16 cellular contexts compared by ENCODE assay signal in the genomic region with DNA sequence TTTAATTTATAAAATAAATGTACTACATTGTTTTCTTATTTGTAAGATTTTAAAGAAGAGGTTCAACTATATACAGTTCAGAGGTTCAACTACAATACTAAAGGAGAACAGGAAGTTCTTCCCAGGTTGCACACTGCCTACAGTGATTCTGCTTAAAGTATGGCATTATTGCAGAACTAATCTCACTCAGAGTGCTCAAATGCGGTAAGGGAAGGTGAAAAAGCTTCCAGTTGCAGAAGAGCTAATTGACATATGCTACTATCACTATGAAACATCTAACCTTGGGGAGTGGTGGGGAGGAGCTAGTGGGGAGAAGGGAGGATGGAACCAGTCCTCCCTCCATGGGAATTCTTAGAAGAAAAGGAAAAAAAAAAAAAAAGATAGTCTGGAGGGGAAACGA. TPM values are rescaled to one million over a fixed set of nuclear protein-coding genes. Genes with fewer than 3 reads are reported as not detected.
A peak's percentile ranks its signal among the peaks of the same experiment; 100 is the strongest.
DNase-seq lines count a peak whose midpoint lies in the region; ATAC-seq and TF ChIP-seq lines count a peak whose summit lies in the region.
"Had no signal": no experiment of that assay in that cellular context is flagged by ENCODE, and none has a peak within 500 bp of the region (broad histone marks: within the 10 kb centered on the region; RNA-seq: fewer than 3 reads in every experiment).

No MANE protein-coding gene starts in this region.

- H3K4ac ChIP-seq in mesendoderm (ENCODE audit: low read depth, low read length) = no peak overlapping the region

- H3K27me3 Mint-ChIP-seq in GM23338 (ENCODE audit: insufficient read depth, low read depth, poor library complexity) = peaks cover 3% of the 10 kb centered on the region

- H3K4me1 Mint-ChIP-seq in GM23338 = peaks cover 8% of the 10 kb centered on the region; the same call in 2 of the 3 replicates
- H3K4me1 Mint-ChIP-seq: CD8-positive, alpha-beta memory T cell had no signal

- POLR2A ChIA-PET in OCI-LY7 (lab: Charles Lee) = no interaction called here

- H3K27ac Mint-ChIP-seq in GM23338 = no peak overlapping the region
- H3K27ac Mint-ChIP-seq: CD14-positive monocyte, HFFc6 had no signal

- intact Hi-C loops in OCI-LY7 (cut with micrococcal nuclease; ENCODE audit: unreplicated experiment) = no loop called here

- peaks cover 16% of the 10 kb centered on the region for H3K9me3 ChIP-seq in OCI-LY7 (ENCODE audit: low read length)

- H3K4me3 ChIP-seq in GM23338 (no peak overlapping the region), OCI-LY7 (ENCODE audit: low read depth, low read length, poor library complexity, severe bottlenecking) (no peak overlapping the region), mesendoderm (ENCODE audit: low read length) (no peak overlapping the region)

- peaks cover 4% of the 10 kb centered on the region; the same call in 1 of the 3 replicates for H3K36me3 Mint-ChIP-seq in GM23338 (ENCODE audit: low read depth)
- H3K36me3 Mint-ChIP-seq: CD14-positive monocyte; CD8-positive, alpha-beta memory T cell had no signal

- no peak overlapping the region for H3K4me3 Mint-ChIP-seq in GM23338
- H3K4me3 Mint-ChIP-seq: CD14-positive monocyte; CD8-positive, alpha-beta memory T cell; HFFc6 had no signal

- TF ChIP-seq CTCF in GM23338 (conservative IDR thresholded peaks at IDR 0.05; ENCODE audit: low read depth in 2 of 2) (no peak), OCI-LY7 (conservative IDR thresholded peaks at IDR 0.05; ENCODE audit: low read length) (no peak)

- no peak overlapping the region for H3K9ac ChIP-seq in mesendoderm (ENCODE audit: low read length)
- H3K9ac ChIP-seq: KMS-11 had no signal

- H3K9me2 ChIP-seq in GM23338 (ENCODE audit: insufficient read depth) (peaks cover 8% of the 10 kb centered on the region; the same call in 1 of the 2 replicates), OCI-LY7 (ENCODE audit: insufficient read depth, low read length) (no peaks in the 10 kb centered on the region)

- H3K18ac ChIP-seq in mesendoderm (ENCODE audit: low read length) = no peak overlapping the region

- H3K27ac ChIP-seq in GM23338 (ENCODE audit: low read depth) = no peak overlapping the region
- H3K27ac ChIP-seq in OCI-LY7 (ENCODE audit: low read depth, low read length, poor library complexity, severe bottlenecking) = no peak overlapping the region
- no peak overlapping the region for H3K27ac ChIP-seq in mesendoderm (ENCODE audit: low read depth, low read length)
- H3K27ac ChIP-seq: 22Rv1, KMS-11 had no signal

- H2BK120ac ChIP-seq in mesendoderm (ENCODE audit: low read depth, low read length) = no peak overlapping the region

- H3K23ac ChIP-seq in mesendoderm (ENCODE audit: low read length) = no peak overlapping the region

- CTCF ChIA-PET in OCI-LY7 (lab: Charles Lee; ENCODE audit: unreplicated experiment) = no interaction called here

- H3K36me3 ChIP-seq in GM23338 (ENCODE audit: insufficient read depth) (no peaks in the 10 kb centered on the region), OCI-LY7 (ENCODE audit: insufficient read depth, low read length) (no peaks in the 10 kb centered on the region; the same call in 1 of the 2 replicates), mesendoderm (ENCODE audit: control insufficient read depth, insufficient read depth, low read length) (no peaks in the 10 kb centered on the region)

- H2AFZ ChIP-seq in GM23338 = peak overlapping the region; percentile 78; the same call in 1 of the 2 replicates
- H2AFZ ChIP-seq in OCI-LY7 (ENCODE audit: low read length) = 0 out of 2 replicates have a peak overlapping the region, but pooled peaks have one; percentile 54

- H3K79me2 ChIP-seq in GM23338 (replicated peaks; ENCODE audit: insufficient read depth) = no peaks in the 10 kb centered on the region
- no peaks in the 10 kb centered on the region for H3K79me2 ChIP-seq in OCI-LY7 (ENCODE audit: insufficient read depth, low read depth, low read length)
- no peaks in the 10 kb centered on the region for H3K79me2 ChIP-seq in mesendoderm (ENCODE audit: control insufficient read depth, insufficient read depth, low read length)

- peak overlapping the region; percentile 40 for H4K8ac ChIP-seq in mesendoderm (ENCODE audit: low read depth, low read length)

- H3F3A ChIP-seq in GM23338 (replicated peaks; ENCODE audit: low read depth) = no peaks in the 10 kb centered on the region

- H3K56ac ChIP-seq in mesendoderm (ENCODE audit: low read length) = no peak overlapping the region

- H2BK15ac ChIP-seq in mesendoderm (replicated peaks; ENCODE audit: low read depth) = no peak overlapping the region

- H4K5ac ChIP-seq in mesendoderm (ENCODE audit: low read length) = no peak overlapping the region

- H2BK5ac ChIP-seq in mesendoderm (ENCODE audit: low read length) = no peak overlapping the region

- DNase-seq in CD1c-positive myeloid dendritic cell (ENCODE audit: extremely low spot score) = peak; percentile 24
- DNase-seq in GM23338 (ENCODE audit: low spot score) = no peak
- no peak for DNase-seq in OCI-LY7 (ENCODE audit: low spot score)
- DNase-seq in mesendoderm = no peak
- no peak for DNase-seq in UCSD-AML1 (lab: John Stamatoyannopoulos, UW; ENCODE audit: unreplicated experiment)
- DNase-seq in NCI-H446 treated with DMSO at 0.1 percent for 48 hours (lab: John Stamatoyannopoulos, UW) = no peak
- DNase-seq: CD8-positive, alpha-beta memory T cell; DMS53; GF-D8; HCEC 1CT; HFFc6 had no signal

- no peak overlapping the region for H2AK5ac ChIP-seq in mesendoderm (ENCODE audit: low read length)

- H3K79me1 ChIP-seq in mesendoderm (ENCODE audit: low read length) = no peaks in the 10 kb centered on the region

- peaks cover 8% of the 10 kb centered on the region; the same call in 2 of the 3 replicates for H3K9me3 Mint-ChIP-seq in GM23338
- H3K9me3 Mint-ChIP-seq: HFFc6 had no signal

- no TSS peak for BruUV-seq in OCI-LY7 (replicated peaks; lab: Mats Ljungman, UMichigan)

- no peak overlapping the region for H3K4me2 ChIP-seq in GM23338
- no peak overlapping the region for H3K4me2 ChIP-seq in OCI-LY7 (ENCODE audit: low read length)
- no peak overlapping the region for H3K4me2 ChIP-seq in mesendoderm (ENCODE audit: low read length)
- H3K4me2 ChIP-seq: KMS-11 had no signal

- no peaks in the 10 kb centered on the region for H4K20me1 ChIP-seq in GM23338 (replicated peaks; ENCODE audit: insufficient read depth)
- H4K20me1 ChIP-seq in OCI-LY7 (ENCODE audit: insufficient read depth, low read length) = no peaks in the 10 kb centered on the region

- ATAC-seq in GM23338 = no peak
- ATAC-seq in GM18867 (IDR thresholded peaks at IDR 0.05; ENCODE audit: unreplicated experiment) = no peak
- ATAC-seq: HepG2 had no signal

- H3K27me3 ChIP-seq in GM23338 (ENCODE audit: insufficient read depth) = no peaks in the 10 kb centered on the region
- no peaks in the 10 kb centered on the region for H3K27me3 ChIP-seq in mesendoderm (ENCODE audit: insufficient read depth, low read length, poor library complexity)

- no peaks in the 10 kb centered on the region for H3K4me1 ChIP-seq in GM23338 (ENCODE audit: insufficient read depth)
- peaks cover 4% of the 10 kb centered on the region for H3K4me1 ChIP-seq in OCI-LY7 (ENCODE audit: insufficient read depth, low read length, poor library complexity, severe bottlenecking)
- no peaks in the 10 kb centered on the region for H3K4me1 ChIP-seq in mesendoderm (ENCODE audit: control insufficient read depth, low read depth, low read length)

- no CpG with 5 or more reads among the region's 2 CpGs for WGBS in mesendoderm (ENCODE audit: extremely low coverage, insufficient coverage, low lambda C conversion rate)

TF ChIP-seq in GM23338, 12 proteins besides CTCF, POLR2A, EP300 and RAD21:
- no peak for TF ChIP-seq ZNF114 (CRISPR knock-in tag; IDR thresholded peaks at IDR 0.05)
- no peak for TF ChIP-seq NANOG (IDR thresholded peaks at IDR 0.05; ENCODE audit: borderline replicate concordance)

RNA-seq across cellular contexts. Expression of a gene that starts 32.1 kb away (rescaled TPM):
- 4.8 and 5.9 TPM in 2 replicates for total RNA-seq in GM23338 (2014; rRNA removed; shearing (Covaris generic))
- 4.9 and 5.1 TPM in 2 replicates for polyA plus RNA-seq in GM23338 (2016; fragmentation: Nextera tagmentation; extraction: Ambion mirVana)
- 1.6 and 2.5 TPM in 2 replicates for total RNA-seq in OCI-LY7 (2014; rRNA removed; shearing (Covaris generic))
- total RNA-seq in OCI-LY7 (2022) = 4.3 and 5.4 TPM in 2 replicates
- 7.6 TPM for polyA plus RNA-seq in mesendoderm (2013, experiment 1 of 2)
- 8.8 TPM for polyA plus RNA-seq in mesendoderm (2013, experiment 2 of 2)
